ENCODE assay signal across 14 cellular contexts in the genomic region with DNA sequence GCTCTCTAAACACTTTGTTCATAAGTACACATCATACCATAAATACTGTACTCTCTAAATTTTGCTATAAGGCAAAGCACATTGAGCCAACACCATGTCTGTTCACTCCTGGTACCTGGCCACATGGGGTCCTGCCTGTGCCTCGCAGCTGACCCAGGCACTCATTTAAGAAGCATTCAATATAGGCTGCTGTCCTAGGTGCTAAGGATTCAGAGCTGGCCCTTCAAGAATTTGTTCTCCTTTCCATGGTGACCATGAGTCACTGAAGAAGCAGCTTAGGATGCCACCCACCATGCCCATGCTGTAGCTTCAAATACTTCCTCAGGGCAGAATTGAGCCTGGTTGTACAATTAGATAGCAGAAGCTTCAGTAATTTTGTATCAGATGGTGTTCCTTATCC. TPM values are rescaled to one million over a fixed set of nuclear protein-coding genes. Genes with fewer than 3 reads are reported as not detected.
DNase-seq lines count a peak whose midpoint lies in the region; ATAC-seq and TF ChIP-seq lines count a peak whose summit lies in the region.
"Had no signal": no experiment of that assay in that cellular context is flagged by ENCODE, and none has a peak within 500 bp of the region (broad histone marks: within the 10 kb centered on the region; RNA-seq: fewer than 3 reads in every experiment).

No MANE protein-coding gene starts in this region.

- no peak overlapping the region for H3K4me3 ChIP-seq in breast epithelium
- no peak overlapping the region for H3K4me3 ChIP-seq in smooth muscle cell

- intact Hi-C loops in MCF 10A (cut with micrococcal nuclease) (no loop called here), breast epithelium (cut with DNase I; ENCODE audit: low total_unique reads) (loop anchor here (10.0 kb wide), 1 partner anchor 150 kb away; no protein-coding TSS in a partner anchor), left colon (cut with DNase I, micrococcal nuclease) (no loop called here)

- POLR2A ChIA-PET in MCF 10A (lab: Yijun Ruan, JAX), result interaction anchor here (0.9 to 13.0 kb wide), 3 partner anchors 136 to 148 kb away, joined by 3 to 207 read pairs (median 3); a partner anchor contains a TSS

- BruUV-seq in MCF 10A (replicated peaks; lab: Mats Ljungman, UMichigan), result no TSS peak

- H3F3A ChIP-seq in smooth muscle cell (ENCODE audit: low read depth), result no peaks in the 10 kb centered on the region

- no peaks in the 10 kb centered on the region for H3K9me3 ChIP-seq in breast epithelium
- H3K9me3 ChIP-seq in smooth muscle cell (replicated peaks; ENCODE audit: low read depth), result no peaks in the 10 kb centered on the region

- H3K27ac ChIP-seq in breast epithelium (no peak overlapping the region), smooth muscle cell (ENCODE audit: low read depth) (no peak overlapping the region)

- no peaks in the 10 kb centered on the region for H3K9me3 Mint-ChIP-seq in MCF 10A (ENCODE audit: unreplicated experiment)
- H3K9me3 Mint-ChIP-seq: activated naive CD8-positive, alpha-beta T cell treated with anti-CD3 and anti-CD28 coated beads, Interleukin-2, amount 10 ng/mL, durations not matched to agents 7 days and 5 days had no signal

- H3K4me2 ChIP-seq in smooth muscle cell, result no peak overlapping the region

- no peaks in the 10 kb centered on the region for H4K20me1 ChIP-seq in smooth muscle cell (ENCODE audit: low read depth)

- H3K27me3 ChIP-seq in breast epithelium, result no peaks in the 10 kb centered on the region
- no peaks in the 10 kb centered on the region for H3K27me3 ChIP-seq in smooth muscle cell (ENCODE audit: low read depth)

- DNase-seq in MCF 10A (ENCODE audit: unreplicated experiment), result peak; percentile 42
- no peak for DNase-seq in breast epithelium (ENCODE audit: low spot score in 2 of 2)
- DNase-seq in fibroblast of peridontal ligament (ENCODE audit: extremely low read depth), result peak; percentile 50
- no peak for DNase-seq in smooth muscle cell (lab: John Stamatoyannopoulos, UW; ENCODE audit: unreplicated experiment)
- no peak for DNase-seq in Ammon's horn (ENCODE audit: low spot score)
- no peak for DNase-seq in left colon
- no peak for DNase-seq in NCI-H2227 (lab: John Stamatoyannopoulos, UW; ENCODE audit: unreplicated experiment)
- DNase-seq: activated CD8-positive, alpha-beta memory T cell treated with anti-CD3 and anti-CD28 coated beads for 24 hours; activated naive CD8-positive, alpha-beta T cell treated with anti-CD3 and anti-CD28 coated beads, Interleukin-2, amount 10 ng/mL, durations not matched to agents 7 days and 5 days; GF-D8; Karpas-422; stimulated activated naive CD4-positive, alpha-beta T cell; T-helper 1 cell had no signal

- no peaks in the 10 kb centered on the region for H3K36me3 Mint-ChIP-seq in MCF 10A (ENCODE audit: insufficient read depth, unreplicated experiment)

- no peak overlapping the region for H3K4me3 Mint-ChIP-seq in MCF 10A (ENCODE audit: unreplicated experiment)
- H3K4me3 Mint-ChIP-seq: activated naive CD8-positive, alpha-beta T cell treated with anti-CD3 and anti-CD28 coated beads, Interleukin-2, amount 10 ng/mL, durations not matched to agents 7 days and 5 days had no signal

- CTCF ChIA-PET in MCF 10A (lab: Yijun Ruan, JAX), result interaction anchor here (0.9 to 12.9 kb wide), 19 partner anchors 7 to 275 kb away, joined by 3 to 371 read pairs (median 7); a partner anchor contains a TSS

- H3K36me3 ChIP-seq in breast epithelium, result no peaks in the 10 kb centered on the region
- no peaks in the 10 kb centered on the region for H3K36me3 ChIP-seq in smooth muscle cell (ENCODE audit: low read depth)

- H3K27ac Mint-ChIP-seq in MCF 10A (ENCODE audit: low read depth, unreplicated experiment), result no peak overlapping the region
- H3K27ac Mint-ChIP-seq: activated naive CD8-positive, alpha-beta T cell treated with anti-CD3 and anti-CD28 coated beads, Interleukin-2, amount 10 ng/mL, durations not matched to agents 7 days and 5 days had no signal

- peaks cover 32% of the 10 kb centered on the region for H3K4me1 Mint-ChIP-seq in MCF 10A (ENCODE audit: insufficient read depth, unreplicated experiment)

- H3K9ac ChIP-seq in smooth muscle cell (ENCODE audit: low read depth), result no peak overlapping the region

- WGBS in smooth muscle cell (ENCODE audit: low lambda C conversion rate), result 38% methylated on average over 1 of the region's 1 CpG

- TF ChIP-seq CTCF in MCF 10A (IDR thresholded peaks at IDR 0.05; ENCODE audit: unreplicated experiment) (no peak), breast epithelium (IDR thresholded peaks at IDR 0.05) (no peak), smooth muscle cell (IDR thresholded peaks at IDR 0.05; ENCODE audit: borderline replicate concordance, insufficient read depth, poor library complexity, severe bottlenecking) (peak; percentile 4)

- H3K4me1 ChIP-seq in breast epithelium (no peaks in the 10 kb centered on the region), smooth muscle cell (ENCODE audit: low read depth) (no peaks in the 10 kb centered on the region)

- no peak overlapping the region for H2AFZ ChIP-seq in smooth muscle cell (ENCODE audit: low read depth)

- no peaks in the 10 kb centered on the region for H3K27me3 Mint-ChIP-seq in MCF 10A (ENCODE audit: insufficient read depth, unreplicated experiment)
- H3K27me3 Mint-ChIP-seq: activated naive CD8-positive, alpha-beta T cell treated with anti-CD3 and anti-CD28 coated beads, Interleukin-2, amount 10 ng/mL, durations not matched to agents 7 days and 5 days had no signal

- ATAC-seq in SK-N-SH treated with all-trans-retinoic acid at 6 μM for 48 hours (peak; percentile 39), left colon (no peak)

- no peaks in the 10 kb centered on the region for H3K79me2 ChIP-seq in smooth muscle cell (ENCODE audit: low read depth)

- no peak for TF ChIP-seq POLR2A in breast epithelium (IDR thresholded peaks at IDR 0.05)

TF ChIP-seq in SK-N-SH treated with all-trans-retinoic acid at 6 μM for 48 hours, 23 proteins besides CTCF, POLR2A, EP300 and RAD21:
- TF ChIP-seq ZFP3 (CRISPR knock-in tag; IDR thresholded peaks at IDR 0.05), result no peak

RNA-seq across cellular contexts. Expression of a gene that starts 39.8 kb away (rescaled TPM):
- total RNA-seq in MCF 10A (2022), result 2.8 TPM in 2 replicates
- total RNA-seq in breast epithelium, result 1 to 10 TPM in 1 of 3 donors, under 1 TPM in 2; 0.16 to 1.3 (median 0.33) TPM
- total RNA-seq in smooth muscle cell, result 5.1 and 10.9 TPM in 2 replicates
- polyA plus RNA-seq in smooth muscle cell, result 1.1 and 4.3 TPM in 2 replicates
- 1 to 10 TPM; 6.9 to 7.8 TPM for total RNA-seq in left colon

Comparison
In these comparisons a context has a peak if more than half of its experiments do, and no peak if none do; other contexts are left out.
1. DNase-seq: peak in MCF 10A (single experiment) and fibroblast of peridontal ligament (single experiment); none in breast epithelium (0 of 2), smooth muscle cell (single experiment), Ammon's horn (single experiment), left colon (0 of 2) and NCI-H2227 (single experiment).